1 cellular context compared by ENCODE assay signal in the genomic region with DNA sequence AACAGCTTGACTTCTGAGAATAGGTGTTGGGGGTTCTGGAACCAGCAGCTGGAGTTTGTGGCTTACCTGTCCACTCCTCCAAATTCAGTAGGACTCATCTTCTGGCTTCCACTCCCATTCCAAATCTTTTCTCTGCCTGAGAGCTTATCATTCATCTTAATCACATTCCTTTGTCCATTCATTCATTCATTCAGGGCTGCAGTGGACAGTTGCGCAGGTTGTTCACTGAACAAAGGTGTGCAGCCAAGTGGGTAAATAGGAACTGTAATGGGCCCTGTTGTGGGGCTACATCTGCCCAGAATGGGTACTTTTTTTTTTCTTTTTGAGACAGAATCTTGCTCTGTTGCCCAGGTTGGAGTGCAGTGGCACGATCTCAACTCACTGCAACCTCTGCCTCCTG.
TF ChIP-seq lines count a peak whose summit lies in the region.

No MANE protein-coding gene starts in this region.

TF ChIP-seq in K562, 482 proteins besides CTCF, POLR2A, EP300 and RAD21:
- TF ChIP-seq HLTF (IDR thresholded peaks at IDR 0.05) (peak; percentile 66; the same call in 1 of the 2 replicates), RBM25 (IDR thresholded peaks at IDR 0.05; ENCODE audit: low read depth, low read length, severe bottlenecking) (peak; percentile 74), GATA2 (CRISPR knock-in tag; IDR thresholded peaks at IDR 0.05) (0 out of 2 replicates have a peak, but pooled peaks have one; percentile 10), ZNF133 (CRISPR knock-in tag; IDR thresholded peaks at IDR 0.05) (no peak), ZNF24 (IDR thresholded peaks at IDR 0.05) (peak; percentile 94), ZNF445 (CRISPR knock-in tag; IDR thresholded peaks at IDR 0.05; ENCODE audit: low read depth) (no peak), DMBX1 (CRISPR knock-in tag; IDR thresholded peaks at IDR 0.05; ENCODE audit: borderline replicate concordance) (0 out of 2 replicates have a peak, but pooled peaks have one; percentile 24), BCOR (IDR thresholded peaks at IDR 0.05) (peak; percentile 61; the same call in 1 of the 2 replicates)
- TF ChIP-seq, protein P1, sequence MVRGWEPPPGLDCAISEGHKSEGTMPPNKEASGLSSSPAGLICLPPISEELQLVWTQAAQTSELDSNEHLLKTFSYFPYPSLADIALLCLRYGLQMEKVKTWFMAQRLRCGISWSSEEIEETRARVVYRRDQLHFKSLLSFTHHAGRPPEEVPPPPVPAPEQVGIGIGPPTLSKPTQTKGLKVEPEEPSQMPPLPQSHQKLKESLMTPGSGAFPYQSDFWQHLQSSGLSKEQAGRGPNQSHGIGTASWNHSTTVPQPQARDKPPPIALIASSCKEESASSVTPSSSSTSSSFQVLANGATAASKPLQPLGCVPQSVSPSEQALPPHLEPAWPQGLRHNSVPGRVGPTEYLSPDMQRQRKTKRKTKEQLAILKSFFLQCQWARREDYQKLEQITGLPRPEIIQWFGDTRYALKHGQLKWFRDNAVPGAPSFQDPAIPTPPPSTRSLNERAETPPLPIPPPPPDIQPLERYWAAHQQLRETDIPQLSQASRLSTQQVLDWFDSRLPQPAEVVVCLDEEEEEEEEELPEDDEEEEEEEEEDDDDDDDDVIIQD (CRISPR knock-in tag; IDR thresholded peaks at IDR 0.05) = no peak
